1 cellular context compared by ENCODE assay signal in genomic region chr1:21906173-21907078, GRCh38.
TF ChIP-seq lines count a peak whose summit lies in the region.

No MANE protein-coding gene starts in this region.

TF ChIP-seq in K562, 482 proteins besides CTCF, POLR2A, EP300 and RAD21 (continued from another document and continues in another):
- TF ChIP-seq FOS (IDR thresholded peaks at IDR 0.05; ENCODE audit: extremely low read depth, insufficient read length) (no peak), MECOM (CRISPR knock-in tag; IDR thresholded peaks at IDR 0.05) (no peak), CHD4 (IDR thresholded peaks at IDR 0.05; ENCODE audit: insufficient read depth, insufficient replicate concordance, low read depth, low read length, poor library complexity, severe bottlenecking) (peak; percentile 5), MLX (CRISPR knock-in tag; conservative IDR thresholded peaks at IDR 0.05) (no peak), TCF15 (CRISPR knock-in tag; IDR thresholded peaks at IDR 0.05) (0 out of 2 replicates have a peak, but pooled peaks have one; percentile 76), SMC3 (conservative IDR thresholded peaks at IDR 0.05; ENCODE audit: insufficient read depth, low read depth, low read length) (no peak), ZNF197 (CRISPR knock-in tag; IDR thresholded peaks at IDR 0.05; ENCODE audit: low read depth) (peak; percentile 42; the same call in 1 of the 2 replicates), KDM4B (IDR thresholded peaks at IDR 0.05; ENCODE audit: borderline replicate concordance in 2 of 2, low read depth in 1 of 2) (0 out of 4 replicates have a peak, but pooled peaks of 1 of the 2 experiments have one; percentile 23), TAF1 (IDR thresholded peaks at IDR 0.05; ENCODE audit: control insufficient read depth, extremely low read depth, insufficient read depth, low read length, severe bottlenecking) (no peak), POLR3A (IDR thresholded peaks at IDR 0.05; ENCODE audit: borderline replicate concordance, extremely low read depth, insufficient read depth, insufficient read length) (no peak), ZNF696 (CRISPR knock-in tag; conservative IDR thresholded peaks at IDR 0.05) (no peak), RBM17 (IDR thresholded peaks at IDR 0.05; ENCODE audit: borderline replicate concordance, low read depth, low read length) (no peak), NCOA4 (IDR thresholded peaks at IDR 0.05; ENCODE audit: partially characterized antibody) (no peak), CAMTA2 (CRISPR knock-in tag; conservative IDR thresholded peaks at IDR 0.05) (no peak), PTRF (tag; IDR thresholded peaks at IDR 0.05) (no peak), SIN3A (IDR thresholded peaks at IDR 0.05; ENCODE audit: borderline replicate concordance in 2 of 2, control insufficient read depth in 1 of 2, low read depth in 2 of 2, low read length in 2 of 2) (no peak), ZNF3 (CRISPR knock-in tag; IDR thresholded peaks at IDR 0.05) (no peak), FOXJ2 (tag; IDR thresholded peaks at IDR 0.05) (no peak), ZNF280B (CRISPR knock-in tag; IDR thresholded peaks at IDR 0.05) (no peak), U2AF2 (optimal IDR thresholded peaks at IDR 0.05; ENCODE audit: low read depth, low read length) (no peak), HEY1 (CRISPR knock-in tag; IDR thresholded peaks at IDR 0.05; ENCODE audit: borderline replicate concordance) (peak; percentile 69; the same call in 1 of the 2 replicates), CREB5 (CRISPR knock-in tag; IDR thresholded peaks at IDR 0.05) (no peak), ZNF586 (CRISPR knock-in tag; conservative IDR thresholded peaks at IDR 0.05) (no peak), ZBTB9 (CRISPR knock-in tag; IDR thresholded peaks at IDR 0.05) (no peak), ZNF609 (CRISPR knock-in tag; IDR thresholded peaks at IDR 0.05; ENCODE audit: borderline replicate concordance) (no peak)
- TF ChIP-seq, protein P1, sequence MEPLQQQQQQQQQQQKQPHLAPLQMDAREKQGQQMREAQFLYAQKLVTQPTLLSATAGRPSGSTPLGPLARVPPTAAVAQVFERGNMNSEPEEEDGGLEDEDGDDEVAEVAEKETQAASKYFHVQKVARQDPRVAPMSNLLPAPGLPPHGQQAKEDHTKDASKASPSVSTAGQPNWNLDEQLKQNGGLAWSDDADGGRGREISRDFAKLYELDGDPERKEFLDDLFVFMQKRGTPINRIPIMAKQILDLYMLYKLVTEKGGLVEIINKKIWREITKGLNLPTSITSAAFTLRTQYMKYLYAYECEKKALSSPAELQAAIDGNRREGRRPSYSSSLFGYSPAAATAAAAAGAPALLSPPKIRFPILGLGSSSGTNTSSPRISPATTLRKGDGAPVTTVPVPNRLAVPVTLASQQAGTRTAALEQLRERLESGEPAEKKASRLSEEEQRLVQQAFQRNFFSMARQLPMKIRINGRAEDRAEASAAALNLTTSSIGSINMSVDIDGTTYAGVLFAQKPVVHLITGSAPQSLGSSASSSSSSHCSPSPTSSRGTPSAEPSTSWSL (CRISPR knock-in tag; IDR thresholded peaks at IDR 0.05; ENCODE audit: borderline replicate concordance): no peak
- TF ChIP-seq, protein P2, sequence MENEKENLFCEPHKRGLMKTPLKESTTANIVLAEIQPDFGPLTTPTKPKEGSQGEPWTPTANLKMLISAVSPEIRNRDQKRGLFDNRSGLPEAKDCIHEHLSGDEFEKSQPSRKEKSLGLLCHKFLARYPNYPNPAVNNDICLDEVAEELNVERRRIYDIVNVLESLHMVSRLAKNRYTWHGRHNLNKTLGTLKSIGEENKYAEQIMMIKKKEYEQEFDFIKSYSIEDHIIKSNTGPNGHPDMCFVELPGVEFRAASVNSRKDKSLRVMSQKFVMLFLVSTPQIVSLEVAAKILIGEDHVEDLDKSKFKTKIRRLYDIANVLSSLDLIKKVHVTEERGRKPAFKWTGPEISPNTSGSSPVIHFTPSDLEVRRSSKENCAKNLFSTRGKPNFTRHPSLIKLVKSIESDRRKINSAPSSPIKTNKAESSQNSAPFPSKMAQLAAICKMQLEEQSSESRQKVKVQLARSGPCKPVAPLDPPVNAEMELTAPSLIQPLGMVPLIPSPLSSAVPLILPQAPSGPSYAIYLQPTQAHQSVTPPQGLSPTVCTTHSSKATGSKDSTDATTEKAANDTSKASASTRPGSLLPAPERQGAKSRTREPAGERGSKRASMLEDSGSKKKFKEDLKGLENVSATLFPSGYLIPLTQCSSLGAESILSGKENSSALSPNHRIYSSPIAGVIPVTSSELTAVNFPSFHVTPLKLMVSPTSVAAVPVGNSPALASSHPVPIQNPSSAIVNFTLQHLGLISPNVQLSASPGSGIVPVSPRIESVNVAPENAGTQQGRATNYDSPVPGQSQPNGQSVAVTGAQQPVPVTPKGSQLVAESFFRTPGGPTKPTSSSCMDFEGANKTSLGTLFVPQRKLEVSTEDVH (IDR thresholded peaks at IDR 0.05; ENCODE audit: low read depth, partially characterized antibody): no peak
- TF ChIP-seq, protein P3, sequence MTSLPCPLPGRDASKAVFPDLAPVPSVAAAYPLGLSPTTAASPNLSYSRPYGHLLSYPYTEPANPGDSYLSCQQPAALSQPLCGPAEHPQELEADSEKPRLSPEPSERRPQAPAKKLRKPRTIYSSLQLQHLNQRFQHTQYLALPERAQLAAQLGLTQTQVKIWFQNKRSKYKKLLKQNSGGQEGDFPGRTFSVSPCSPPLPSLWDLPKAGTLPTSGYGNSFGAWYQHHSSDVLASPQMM (CRISPR knock-in tag; IDR thresholded peaks at IDR 0.05): no peak
- TF ChIP-seq, protein P4, sequence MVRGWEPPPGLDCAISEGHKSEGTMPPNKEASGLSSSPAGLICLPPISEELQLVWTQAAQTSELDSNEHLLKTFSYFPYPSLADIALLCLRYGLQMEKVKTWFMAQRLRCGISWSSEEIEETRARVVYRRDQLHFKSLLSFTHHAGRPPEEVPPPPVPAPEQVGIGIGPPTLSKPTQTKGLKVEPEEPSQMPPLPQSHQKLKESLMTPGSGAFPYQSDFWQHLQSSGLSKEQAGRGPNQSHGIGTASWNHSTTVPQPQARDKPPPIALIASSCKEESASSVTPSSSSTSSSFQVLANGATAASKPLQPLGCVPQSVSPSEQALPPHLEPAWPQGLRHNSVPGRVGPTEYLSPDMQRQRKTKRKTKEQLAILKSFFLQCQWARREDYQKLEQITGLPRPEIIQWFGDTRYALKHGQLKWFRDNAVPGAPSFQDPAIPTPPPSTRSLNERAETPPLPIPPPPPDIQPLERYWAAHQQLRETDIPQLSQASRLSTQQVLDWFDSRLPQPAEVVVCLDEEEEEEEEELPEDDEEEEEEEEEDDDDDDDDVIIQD (CRISPR knock-in tag; IDR thresholded peaks at IDR 0.05): no peak
- TF ChIP-seq, protein P5, sequence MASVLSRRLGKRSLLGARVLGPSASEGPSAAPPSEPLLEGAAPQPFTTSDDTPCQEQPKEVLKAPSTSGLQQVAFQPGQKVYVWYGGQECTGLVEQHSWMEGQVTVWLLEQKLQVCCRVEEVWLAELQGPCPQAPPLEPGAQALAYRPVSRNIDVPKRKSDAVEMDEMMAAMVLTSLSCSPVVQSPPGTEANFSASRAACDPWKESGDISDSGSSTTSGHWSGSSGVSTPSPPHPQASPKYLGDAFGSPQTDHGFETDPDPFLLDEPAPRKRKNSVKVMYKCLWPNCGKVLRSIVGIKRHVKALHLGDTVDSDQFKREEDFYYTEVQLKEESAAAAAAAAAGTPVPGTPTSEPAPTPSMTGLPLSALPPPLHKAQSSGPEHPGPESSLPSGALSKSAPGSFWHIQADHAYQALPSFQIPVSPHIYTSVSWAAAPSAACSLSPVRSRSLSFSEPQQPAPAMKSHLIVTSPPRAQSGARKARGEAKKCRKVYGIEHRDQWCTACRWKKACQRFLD (CRISPR knock-in tag; IDR thresholded peaks at IDR 0.05): peak; percentile 84
- TF ChIP-seq, protein P6, sequence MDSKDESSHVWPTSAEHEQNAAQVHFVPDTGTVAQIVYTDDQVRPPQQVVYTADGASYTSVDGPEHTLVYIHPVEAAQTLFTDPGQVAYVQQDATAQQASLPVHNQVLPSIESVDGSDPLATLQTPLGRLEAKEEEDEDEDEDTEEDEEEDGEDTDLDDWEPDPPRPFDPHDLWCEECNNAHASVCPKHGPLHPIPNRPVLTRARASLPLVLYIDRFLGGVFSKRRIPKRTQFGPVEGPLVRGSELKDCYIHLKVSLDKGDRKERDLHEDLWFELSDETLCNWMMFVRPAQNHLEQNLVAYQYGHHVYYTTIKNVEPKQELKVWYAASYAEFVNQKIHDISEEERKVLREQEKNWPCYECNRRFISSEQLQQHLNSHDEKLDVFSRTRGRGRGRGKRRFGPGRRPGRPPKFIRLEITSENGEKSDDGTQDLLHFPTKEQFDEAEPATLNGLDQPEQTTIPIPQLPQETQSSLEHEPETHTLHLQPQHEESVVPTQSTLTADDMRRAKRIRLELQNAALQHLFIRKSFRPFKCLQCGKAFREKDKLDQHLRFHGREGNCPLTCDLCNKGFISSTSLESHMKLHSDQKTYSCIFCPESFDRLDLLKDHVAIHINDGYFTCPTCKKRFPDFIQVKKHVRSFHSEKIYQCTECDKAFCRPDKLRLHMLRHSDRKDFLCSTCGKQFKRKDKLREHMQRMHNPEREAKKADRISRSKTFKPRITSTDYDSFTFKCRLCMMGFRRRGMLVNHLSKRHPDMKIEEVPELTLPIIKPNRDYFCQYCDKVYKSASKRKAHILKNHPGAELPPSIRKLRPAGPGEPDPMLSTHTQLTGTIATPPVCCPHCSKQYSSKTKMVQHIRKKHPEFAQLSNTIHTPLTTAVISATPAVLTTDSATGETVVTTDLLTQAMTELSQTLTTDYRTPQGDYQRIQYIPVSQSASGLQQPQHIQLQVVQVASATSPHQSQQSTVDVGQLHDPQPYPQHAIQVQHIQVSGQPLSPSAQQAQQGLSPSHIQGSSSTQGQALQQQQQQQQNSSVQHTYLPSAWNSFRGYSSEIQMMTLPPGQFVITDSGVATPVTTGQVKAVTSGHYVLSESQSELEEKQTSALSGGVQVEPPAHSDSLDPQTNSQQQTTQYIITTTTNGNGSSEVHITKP (IDR thresholded peaks at IDR 0.05; ENCODE audit: partially characterized antibody): peak; percentile 86
